22 cellular contexts compared by ENCODE assay signal in the genomic region with DNA sequence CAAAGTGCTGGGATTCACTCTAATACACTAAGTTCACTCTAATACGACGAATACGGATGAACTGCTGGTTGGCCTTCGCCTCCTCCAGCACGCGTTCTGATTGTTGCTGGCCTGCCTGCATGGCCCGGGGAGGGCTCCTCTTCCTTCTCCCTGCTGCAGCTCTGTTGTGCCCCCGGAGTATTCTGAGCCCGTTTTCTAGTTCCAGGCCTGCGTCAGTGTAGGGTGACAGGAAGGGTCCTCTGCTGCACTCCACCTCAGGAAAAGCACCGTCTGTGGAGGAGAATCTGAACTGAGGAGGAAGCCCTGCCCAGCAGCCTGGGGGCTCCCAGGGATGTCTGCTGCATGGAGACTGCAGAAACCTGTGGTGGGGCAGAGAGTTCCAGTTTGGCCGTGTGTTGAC. TPM values are rescaled to one million over a fixed set of nuclear protein-coding genes. Genes with fewer than 3 reads are reported as not detected.
DNase-seq lines count a peak whose midpoint lies in the region; ATAC-seq, FAIRE-seq and TF ChIP-seq lines count a peak whose summit lies in the region.
"Had no signal": no experiment of that assay in that cellular context is flagged by ENCODE, and none has a peak within 500 bp of the region (broad histone marks: within the 10 kb centered on the region; RNA-seq: fewer than 3 reads in every experiment).

No MANE protein-coding gene starts in this region.

- POLR2A ChIA-PET in HepG2 (lab: Yijun Ruan, JAX) = no interaction called here

- H4K12ac ChIP-seq in trophoblast cell (ENCODE audit: low read depth, low read length) = peak overlapping the region; percentile 28

- no peak overlapping the region for H4K8ac ChIP-seq in trophoblast cell (ENCODE audit: low read depth, low read length)

- H3K14ac ChIP-seq in trophoblast cell (ENCODE audit: low read length) = no peak overlapping the region

- no peak overlapping the region for H4K91ac ChIP-seq in trophoblast cell (ENCODE audit: low read depth, low read length)

- intact Hi-C loops in HepG2 (cut with micrococcal nuclease; ENCODE audit: unreplicated experiment) = no loop called here
- intact Hi-C loops in right lobe of liver (cut with DNase I) = no loop called here

- FAIRE-seq in HepG2 (lab: Jason Lieb, UNC) = no peak
- FAIRE-seq: GM12878 had no signal

- TF ChIP-seq CTCF in HepG2 (CRISPR knock-in tag; IDR thresholded peaks at IDR 0.05) = no peak
- no peak for TF ChIP-seq CTCF in right lobe of liver (IDR thresholded peaks at IDR 0.05)
- TF ChIP-seq CTCF in glutamatergic neuron (IDR thresholded peaks at IDR 0.05; ENCODE audit: partially characterized antibody, unreplicated experiment) = no peak

- peaks cover 1% of the 10 kb centered on the region for H3K27me3 Mint-ChIP-seq in glutamatergic neuron (ENCODE audit: unreplicated experiment)
- H3K27me3 Mint-ChIP-seq: CD4-positive, alpha-beta memory T cell had no signal

- H2AFZ ChIP-seq in HepG2 (ENCODE audit: low read length) (no peak overlapping the region), trophoblast cell (ENCODE audit: insufficient read depth, low read length, poor library complexity) (no peak overlapping the region)

- no peak overlapping the region for H3K23ac ChIP-seq in trophoblast cell (ENCODE audit: low read length)

- TF ChIP-seq RAD21 in HepG2 (CRISPR knock-in tag; IDR thresholded peaks at IDR 0.05) = no peak

- no peaks in the 10 kb centered on the region for H3K9me3 ChIP-seq in HepG2 (ENCODE audit: low read length)
- no peaks in the 10 kb centered on the region for H3K9me3 ChIP-seq in right lobe of liver
- peaks cover 3% of the 10 kb centered on the region for H3K9me3 ChIP-seq in trophoblast cell (ENCODE audit: insufficient read depth, low read depth, low read length)
- H3K9me3 ChIP-seq: HAP-1 had no signal

- H3K4me2 ChIP-seq in HepG2 (ENCODE audit: low read depth, low read length) (no peak overlapping the region), trophoblast cell (ENCODE audit: low read length) (no peak overlapping the region)

- H3K36me3 Mint-ChIP-seq in glutamatergic neuron (ENCODE audit: unreplicated experiment) = peaks cover 7% of the 10 kb centered on the region

- BruUV-seq in HepG2 (replicated peaks; lab: Mats Ljungman, UMichigan) = no TSS peak

- no peaks in the 10 kb centered on the region for H3K4me1 Mint-ChIP-seq in glutamatergic neuron (ENCODE audit: low read depth, unreplicated experiment)

- H2BK12ac ChIP-seq in trophoblast cell (ENCODE audit: low read length) = peak overlapping the region; percentile 17

- peaks cover 4 to 32% of the 10 kb centered on the region in 2 experiments; a peak in 2 of 5 replicates for H3K36me3 ChIP-seq in HepG2 (replicated peaks in 1 of 2; ENCODE audit: control insufficient read depth in 1 of 2, insufficient read depth in 2 of 2, low read length in 2 of 2)
- H3K36me3 ChIP-seq in right lobe of liver = peaks cover 0 to 21% (median under 1%) of the 10 kb centered on the region in 4 donors
- H3K36me3 ChIP-seq in trophoblast cell (ENCODE audit: control insufficient read depth in 1 of 2, insufficient read depth in 2 of 2, low read length in 2 of 2) = peaks cover 19 to 28% of the 10 kb centered on the region in 2 experiments

- H4K20me1 ChIP-seq in HepG2 (ENCODE audit: insufficient read depth, low read length) = peaks cover 4% of the 10 kb centered on the region; the same call in 1 of the 2 replicates

- peaks cover 7% of the 10 kb centered on the region for H3K9me3 Mint-ChIP-seq in glutamatergic neuron (ENCODE audit: unreplicated experiment)

- TF ChIP-seq POLR2A in HepG2 (IDR thresholded peaks at IDR 0.05; ENCODE audit: insufficient read depth in 1 of 2, low read depth in 2 of 2, low read length in 2 of 2) = no peak
- TF ChIP-seq POLR2A in right lobe of liver (IDR thresholded peaks at IDR 0.05) = no peak

- no peak overlapping the region for H2BK5ac ChIP-seq in trophoblast cell (ENCODE audit: low read depth, low read length, poor library complexity)

- no peak for ATAC-seq in HepG2
- ATAC-seq in right lobe of liver = no peak
- no peak for ATAC-seq in GM18498 (IDR thresholded peaks at IDR 0.05; ENCODE audit: unreplicated experiment)
- ATAC-seq: GM12878 had no signal

- H3K79me2 ChIP-seq in HepG2 (ENCODE audit: insufficient read depth, low read length) (peaks cover 2% of the 10 kb centered on the region), trophoblast cell (ENCODE audit: control insufficient read depth, insufficient read depth, low read length, poor library complexity) (no peaks in the 10 kb centered on the region)

- no peak overlapping the region for H3K18ac ChIP-seq in trophoblast cell (ENCODE audit: low read length)

- no peak overlapping the region for H3K27ac ChIP-seq in HepG2 (ENCODE audit: extremely low read length, insufficient read depth, low read length)
- H3K27ac ChIP-seq in right lobe of liver = no peak overlapping the region
- no peak overlapping the region for H3K27ac ChIP-seq in trophoblast cell (ENCODE audit: low read depth, low read length)

- H3K27ac Mint-ChIP-seq in glutamatergic neuron (ENCODE audit: unreplicated experiment) = peak overlapping the region; percentile 40

- in situ Hi-C loops in HepG2 (cut with HindIII; ENCODE audit: extremely low pct_ligation_motif_present, low pct_unique_long_range_greater_than_20kb) = no loop called here

- H2AK5ac ChIP-seq in trophoblast cell (ENCODE audit: low read length) = no peak overlapping the region

- no peak overlapping the region for H3K4ac ChIP-seq in trophoblast cell (ENCODE audit: low read depth, low read length)

- H3K79me1 ChIP-seq in trophoblast cell (ENCODE audit: low read length) = no peaks in the 10 kb centered on the region

- no peak overlapping the region for H2BK120ac ChIP-seq in trophoblast cell (ENCODE audit: insufficient read depth, low read length, poor library complexity)

- TF ChIP-seq EP300 in HepG2 (IDR thresholded peaks at IDR 0.05; ENCODE audit: low read depth in 2 of 2, low read length in 2 of 2) (no peak), HepG2 (CRISPR knock-in tag; IDR thresholded peaks at IDR 0.05; ENCODE audit: borderline replicate concordance) (no peak)

- H3K27me3 ChIP-seq in HepG2 (ENCODE audit: control insufficient read depth in 1 of 2, insufficient read depth in 2 of 2, low read length in 2 of 2) (no peaks in the 10 kb centered on the region), right lobe of liver (no peaks in the 10 kb centered on the region), trophoblast cell (ENCODE audit: insufficient read depth, low read length) (no peaks in the 10 kb centered on the region)

- H3K9ac ChIP-seq in HepG2 (ENCODE audit: insufficient read depth, low read depth, low read length) (no peak overlapping the region), trophoblast cell (ENCODE audit: low read length) (no peak overlapping the region)

- H3K4me3 ChIP-seq in HepG2 (replicated peaks in 1 of 3; ENCODE audit: insufficient read depth in 1 of 3, low read depth in 2 of 3, low read length in 3 of 3) (no peak overlapping the region), right lobe of liver (no peak overlapping the region), trophoblast cell (ENCODE audit: low read depth, low read length) (no peak overlapping the region)
- H3K4me3 ChIP-seq: GM12878, HAP-1 had no signal

- no peak overlapping the region for H3K4me3 Mint-ChIP-seq in glutamatergic neuron (ENCODE audit: unreplicated experiment)
- H3K4me3 Mint-ChIP-seq: CD4-positive, alpha-beta memory T cell had no signal

- H3K4me1 ChIP-seq in HepG2 (ENCODE audit: insufficient read depth, low read length) (no peaks in the 10 kb centered on the region), right lobe of liver (no peaks in the 10 kb centered on the region), trophoblast cell (ENCODE audit: control insufficient read depth in 1 of 2, insufficient read depth in 2 of 2, low read length in 2 of 2) (no peaks in the 10 kb centered on the region)
- H3K4me1 ChIP-seq: HAP-1 had no signal

- DNase-seq in HepG2 (ENCODE audit: low spot score) (no peak), right lobe of liver (no peak), glutamatergic neuron (no peak), trophoblast cell (no peak), nucleus accumbens (lab: John Stamatoyannopoulos, UW) (no peak), Kasumi-1 (lab: John Stamatoyannopoulos, UW) (no peak)
- DNase-seq: C1 segment of cervical spinal cord; CD4-positive, alpha-beta memory T cell; COR-L47; GDM1; GOT3; NCI-H1092; NCI-H1417 treated with DMSO at 0.1 percent for 48 hours; NCI-H1694 treated with DMSO at 0.1 percent for 48 hours; NCI-H2081; NCI-H2227 treated with DMSO at 0.1 percent for 48 hours; NCI-H526 treated with DMSO at 0.1 percent for 48 hours; RPMI8226; SHP77 had no signal

- WGBS in HepG2 (ENCODE audit: low lambda C conversion rate) = 98% methylated on average over 12 of the region's 12 CpGs
- 100% methylated on average over 7 of the region's 12 CpGs for WGBS in right lobe of liver (ENCODE audit: insufficient coverage, low coverage, low lambda C conversion rate, missing lambda C conversion rate)
- no CpG with 5 or more reads among the region's 12 CpGs for WGBS in trophoblast cell (ENCODE audit: extremely low coverage, insufficient coverage, insufficient read length)

- CTCF ChIA-PET in HepG2 (lab: Yijun Ruan, JAX; ENCODE audit: low intra/inter-chr PET ratio, low total read pairs) = no interaction called here

RNA-seq across cellular contexts. Expression of a gene that starts 44.4 kb away (rescaled TPM):
- total RNA-seq in HepG2 (2016; rRNA removed; fragmentation: Illumina TruSeq; extraction: Trizol) = 3.5 and 10.1 TPM in 2 replicates
- 3.5 and 3.6 TPM in 2 replicates for total RNA-seq in HepG2 (2016; cell fraction: cytosol; rRNA removed; fragmentation: Illumina TruSeq; extraction: Trizol; ENCODE audit: low read depth)
- total RNA-seq in HepG2 (2016; cell fraction: insoluble cytoplasmic fraction; rRNA removed; fragmentation: Illumina TruSeq; extraction: Trizol) = 2.7 and 9.3 TPM in 2 replicates
- 2.5 and 3.2 TPM in 2 replicates for total RNA-seq in HepG2 (2016; cell fraction: membrane; rRNA removed; fragmentation: Illumina TruSeq; extraction: Trizol)
- 9.6 and 14.3 TPM in 2 replicates for total RNA-seq in HepG2 (2016; cell fraction: nucleus; rRNA removed; fragmentation: Illumina TruSeq; extraction: Trizol)
- 10.1 and 11.6 TPM in 2 replicates for polyA plus RNA-seq in HepG2 (2011; rRNA removed)
- 3.4 and 4.5 TPM in 2 replicates for polyA plus RNA-seq in HepG2 (2011; cell fraction: cytosol; rRNA removed)
- 66.0 and 70.7 TPM in 2 replicates for polyA plus RNA-seq in HepG2 (2011; cell fraction: nucleus; rRNA removed)
- polyA plus RNA-seq in HepG2 (2012) = 9.1 and 11.4 TPM in 2 replicates
- polyA plus RNA-seq in HepG2 (2016; cell fraction: cytosol; fragmentation: Illumina TruSeq; extraction: Trizol; ENCODE audit: low read depth) = 0.85 and 1.1 TPM in 2 replicates
- polyA plus RNA-seq in HepG2 (2016; cell fraction: insoluble cytoplasmic fraction; fragmentation: Illumina TruSeq; extraction: Trizol; ENCODE audit: low read depth) = 4.4 and 5.8 TPM in 2 replicates
- polyA plus RNA-seq in HepG2 (2016; cell fraction: membrane; fragmentation: Illumina TruSeq; extraction: Trizol; ENCODE audit: low read depth) = 1.2 and 2.1 TPM in 2 replicates
- 41.8 and 50.5 TPM in 2 replicates for polyA plus RNA-seq in HepG2 (2016; cell fraction: nucleus; fragmentation: Illumina TruSeq; extraction: Trizol; ENCODE audit: insufficient read depth, low read depth)
- 10.7 and 19.6 TPM in 2 replicates for polyA minus RNA-seq in HepG2 (2011; rRNA and poly(A)+ RNA removed; ENCODE audit: low replicate concordance)
- polyA minus RNA-seq in HepG2 (2011; cell fraction: cytosol; rRNA and poly(A)+ RNA removed) = 3.3 and 4.1 TPM in 2 replicates
- polyA minus RNA-seq in HepG2 (2011; cell fraction: nucleus; rRNA and poly(A)+ RNA removed) = 14.7 and 15.7 TPM in 2 replicates
- total RNA-seq in right lobe of liver = 1 to 10 TPM; 4.2 to 9.0 (median 5.2) TPM
- 24.9 TPM for total RNA-seq in glutamatergic neuron (ENCODE audit: unreplicated experiment)
- 6.5 and 6.9 TPM in 2 replicates for polyA plus RNA-seq in trophoblast cell (2013)

RNA-seq across cellular contexts. Expression of a gene that starts 44.5 kb away (rescaled TPM):
- total RNA-seq in HepG2 (2016; rRNA removed; fragmentation: Illumina TruSeq; extraction: Trizol) (12.1 and 14.6 TPM in 2 replicates), right lobe of liver (1 to 10 TPM; 7.4 to 9.7 (median 8.3) TPM), glutamatergic neuron (ENCODE audit: unreplicated experiment) (17.8 TPM)
- 7.5 and 7.6 TPM in 2 replicates for total RNA-seq in HepG2 (2016; cell fraction: cytosol; rRNA removed; fragmentation: Illumina TruSeq; extraction: Trizol; ENCODE audit: low read depth)
- 9.2 and 14.5 TPM in 2 replicates for total RNA-seq in HepG2 (2016; cell fraction: insoluble cytoplasmic fraction; rRNA removed; fragmentation: Illumina TruSeq; extraction: Trizol)
- total RNA-seq in HepG2 (2016; cell fraction: membrane; rRNA removed; fragmentation: Illumina TruSeq; extraction: Trizol) = 8.8 and 9.0 TPM in 2 replicates
- 9.0 and 10.7 TPM in 2 replicates for total RNA-seq in HepG2 (2016; cell fraction: nucleus; rRNA removed; fragmentation: Illumina TruSeq; extraction: Trizol)
- polyA plus RNA-seq in HepG2 (2011; rRNA removed) = 4.3 and 4.6 TPM in 2 replicates
- 2.7 and 4.4 TPM in 2 replicates for polyA plus RNA-seq in HepG2 (2011; cell fraction: cytosol; rRNA removed)
- polyA plus RNA-seq in HepG2 (2011; cell fraction: nucleus; rRNA removed) = 14.6 and 21.3 TPM in 2 replicates
- 7.9 and 11.5 TPM in 2 replicates for polyA plus RNA-seq in HepG2 (2012)
- polyA plus RNA-seq in HepG2 (2016; cell fraction: cytosol; fragmentation: Illumina TruSeq; extraction: Trizol; ENCODE audit: low read depth) = 11.7 and 12.8 TPM in 2 replicates
- 14.6 and 19.7 TPM in 2 replicates for polyA plus RNA-seq in HepG2 (2016; cell fraction: insoluble cytoplasmic fraction; fragmentation: Illumina TruSeq; extraction: Trizol; ENCODE audit: low read depth)
- 9.3 and 11.4 TPM in 2 replicates for polyA plus RNA-seq in HepG2 (2016; cell fraction: membrane; fragmentation: Illumina TruSeq; extraction: Trizol; ENCODE audit: low read depth)
- polyA plus RNA-seq in HepG2 (2016; cell fraction: nucleus; fragmentation: Illumina TruSeq; extraction: Trizol; ENCODE audit: insufficient read depth, low read depth) = 25.5 and 25.9 TPM in 2 replicates
- polyA minus RNA-seq in HepG2 (2011; rRNA and poly(A)+ RNA removed; ENCODE audit: low replicate concordance) = 5.3 and 10.2 TPM in 2 replicates
- polyA minus RNA-seq in HepG2 (2011; cell fraction: cytosol; rRNA and poly(A)+ RNA removed) = 4.2 and 4.3 TPM in 2 replicates
- polyA minus RNA-seq in HepG2 (2011; cell fraction: nucleus; rRNA and poly(A)+ RNA removed) = 2.7 and 3.7 TPM in 2 replicates
- polyA plus RNA-seq in trophoblast cell (2013) = 22.0 and 22.3 TPM in 2 replicates
